In the genomic region with DNA sequence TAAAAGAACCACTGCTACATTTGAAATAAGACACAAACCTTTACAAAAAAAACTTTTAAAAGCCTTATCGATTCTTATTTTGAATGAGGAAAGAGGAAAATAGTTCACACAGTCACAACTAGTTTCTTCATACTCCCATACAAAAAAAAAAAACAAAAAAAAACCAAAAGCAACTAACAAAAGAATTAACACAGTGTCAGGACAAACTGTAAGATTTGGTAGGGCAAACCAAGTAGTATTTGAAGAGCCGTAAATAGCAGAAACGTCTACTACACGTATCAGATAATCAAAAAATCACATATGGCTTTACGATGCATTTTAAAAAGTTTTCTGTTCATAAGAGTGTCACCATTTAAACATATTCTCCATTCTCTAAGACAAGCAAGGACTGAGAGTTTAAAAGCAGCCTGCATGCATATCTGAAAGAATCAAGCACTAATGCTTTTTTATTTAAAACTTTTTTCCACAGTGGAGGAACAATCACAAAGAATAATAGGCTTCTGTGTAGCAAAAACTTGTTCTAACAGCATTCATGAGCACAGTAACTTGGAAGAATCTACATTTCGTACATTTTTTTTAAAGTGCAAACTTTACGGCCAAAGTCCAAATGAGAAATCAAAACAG, we compare ENCODE assay signal across 8 cellular contexts.
DNase-seq lines count a peak whose midpoint lies in the region; ATAC-seq lines count a peak whose summit lies in the region.

No MANE protein-coding gene starts in this region.

- no peaks in the 10 kb centered on the region for H3K36me3 Mint-ChIP-seq in activated naive CD8-positive, alpha-beta T cell
- peaks cover 14% of the 10 kb centered on the region for H3K36me3 Mint-ChIP-seq in stimulated activated memory B cell treated with anti-CD40 and anti-IgM and Interleukin-4, amounts not matched to agents 10 μg/mL and 1 μg/mL and 100 μg/mL, for 72 hours

- H3K27me3 Mint-ChIP-seq in activated naive CD8-positive, alpha-beta T cell: no peaks in the 10 kb centered on the region
- no peaks in the 10 kb centered on the region for H3K27me3 Mint-ChIP-seq in stimulated activated memory B cell treated with anti-CD40 and anti-IgM and Interleukin-4, amounts not matched to agents 10 μg/mL and 1 μg/mL and 100 μg/mL, for 72 hours

- peak overlapping the region; percentile 99 for H3K27ac Mint-ChIP-seq in activated naive CD8-positive, alpha-beta T cell
- peak overlapping the region; percentile 94 for H3K27ac Mint-ChIP-seq in stimulated activated memory B cell treated with anti-CD40 and anti-IgM and Interleukin-4, amounts not matched to agents 10 μg/mL and 1 μg/mL and 100 μg/mL, for 72 hours

- no peaks in the 10 kb centered on the region for H3K36me3 ChIP-seq in HUES48 (ENCODE audit: control insufficient read depth, insufficient read depth, low read length)

- H3K4me1 Mint-ChIP-seq in activated naive CD8-positive, alpha-beta T cell (ENCODE audit: low read depth): peaks cover 57% of the 10 kb centered on the region
- H3K4me1 Mint-ChIP-seq in stimulated activated memory B cell treated with anti-CD40 and anti-IgM and Interleukin-4, amounts not matched to agents 10 μg/mL and 1 μg/mL and 100 μg/mL, for 72 hours: peaks cover 46% of the 10 kb centered on the region

- H3K27me3 ChIP-seq in HUES48 (ENCODE audit: control insufficient read depth, insufficient read depth, low read length): no peaks in the 10 kb centered on the region

- no peak for ATAC-seq in stimulated activated memory B cell treated with anti-CD40 and anti-IgM and Interleukin-4, amounts not matched to agents 10 μg/mL and 1 μg/mL and 100 μg/mL, for 72 hours
- no peak for ATAC-seq in HG03378 (IDR thresholded peaks at IDR 0.05; ENCODE audit: unreplicated experiment)
- no peak for ATAC-seq in GM19455 (IDR thresholded peaks at IDR 0.05; ENCODE audit: unreplicated experiment)
- no peak for ATAC-seq in HG02970 (IDR thresholded peaks at IDR 0.05; ENCODE audit: low FRiP score, unreplicated experiment)

- peak overlapping the region; percentile 78 for H3K9ac ChIP-seq in HUES48 (ENCODE audit: low read depth, low read length)

- peaks cover 43% of the 10 kb centered on the region for H3K4me1 ChIP-seq in HUES48 (ENCODE audit: control insufficient read depth, insufficient read depth, low read length)

- peak; percentile 30 for DNase-seq in inferior parietal cortex (ENCODE audit: extremely low spot score)
- no peak for DNase-seq in NCI-H2171 treated with DMSO at 0.1 percent for 48 hours (lab: John Stamatoyannopoulos, UW)

- H3K27ac ChIP-seq in HUES48 (ENCODE audit: low read depth, low read length): no peak overlapping the region

- peak overlapping the region; percentile 97 for H3K4me3 ChIP-seq in HUES48 (ENCODE audit: low read depth, low read length)

- H3K9me3 ChIP-seq in HUES48 (ENCODE audit: control insufficient read depth, insufficient read depth, low read length): no peaks in the 10 kb centered on the region

- H3K9me3 Mint-ChIP-seq in activated naive CD8-positive, alpha-beta T cell (ENCODE audit: low read depth): no peaks in the 10 kb centered on the region
- no peaks in the 10 kb centered on the region for H3K9me3 Mint-ChIP-seq in stimulated activated memory B cell treated with anti-CD40 and anti-IgM and Interleukin-4, amounts not matched to agents 10 μg/mL and 1 μg/mL and 100 μg/mL, for 72 hours

- peak overlapping the region; percentile 96 for H3K4me3 Mint-ChIP-seq in activated naive CD8-positive, alpha-beta T cell
- H3K4me3 Mint-ChIP-seq in stimulated activated memory B cell treated with anti-CD40 and anti-IgM and Interleukin-4, amounts not matched to agents 10 μg/mL and 1 μg/mL and 100 μg/mL, for 72 hours: peak overlapping the region; percentile 98
